10 cellular contexts compared by ENCODE assay signal in genomic region chr17:39399792-39400191, GRCh38. TPM values are rescaled to one million over a fixed set of nuclear protein-coding genes. Genes with fewer than 3 reads are reported as not detected.
DNase-seq lines count a peak whose midpoint lies in the region; ATAC-seq and TF ChIP-seq lines count a peak whose summit lies in the region.
"Had no signal": no experiment of that assay in that cellular context is flagged by ENCODE, and none has a peak within 500 bp of the region (broad histone marks: within the 10 kb centered on the region; RNA-seq: fewer than 3 reads in every experiment).

No MANE protein-coding gene starts in this region.

- CTCF ChIA-PET in activated CD8-positive, alpha-beta T cell treated with anti-CD3 and anti-CD28 coated beads, Interleukin-2, amount 10 ng/mL, durations not matched to agents 7 days and 5 days (lab: Charles Lee), result interaction anchor here (0.6 to 1.5 kb wide), 4 partner anchors 89 to 235 kb away, joined by 3 to 5 read pairs (median 4); no protein-coding TSS in a partner anchor

- no peaks in the 10 kb centered on the region for H3K9me3 ChIP-seq in hepatocyte (ENCODE audit: low read depth)

- no peak overlapping the region for H2AFZ ChIP-seq in hepatocyte

- H3K36me3 Mint-ChIP-seq in T-helper 2 cell treated with Interferon-gamma antibody and Interleukin-4, amounts not matched to agents 5 μg/mL and 100 μg/mL, for 36 hours (ENCODE audit: low read depth), result peaks cover 2% of the 10 kb centered on the region
- peaks cover 5% of the 10 kb centered on the region for H3K36me3 Mint-ChIP-seq in activated CD8-positive, alpha-beta T cell treated with anti-CD3 and anti-CD28 coated beads, Interleukin-2, amount 10 ng/mL, durations not matched to agents 7 days and 5 days (ENCODE audit: low read depth)
- peaks cover 39% of the 10 kb centered on the region for H3K36me3 Mint-ChIP-seq in stimulated activated effector memory CD8-positive, alpha-beta T cell treated with anti-CD3 and anti-CD28 coated beads, Interleukin-12 subunit alpha, Interleukin-12 subunit beta, amount 100 ng/mL, for 72 hours

- ATAC-seq in activated CD8-positive, alpha-beta T cell treated with anti-CD3 and anti-CD28 coated beads, Interleukin-2, amount 10 ng/mL, durations not matched to agents 7 days and 5 days, result no peak
- ATAC-seq in stimulated activated effector memory CD8-positive, alpha-beta T cell treated with anti-CD3 and anti-CD28 coated beads, Interleukin-12 subunit alpha, Interleukin-12 subunit beta, amount 100 ng/mL, for 72 hours, result no peak

- peak overlapping the region; percentile 90 for H3K4me3 Mint-ChIP-seq in T-helper 2 cell treated with Interferon-gamma antibody and Interleukin-4, amounts not matched to agents 5 μg/mL and 100 μg/mL, for 36 hours
- H3K4me3 Mint-ChIP-seq in activated CD8-positive, alpha-beta T cell treated with anti-CD3 and anti-CD28 coated beads, Interleukin-2, amount 10 ng/mL, durations not matched to agents 7 days and 5 days, result peak overlapping the region; percentile 95
- H3K4me3 Mint-ChIP-seq in stimulated activated effector memory CD8-positive, alpha-beta T cell treated with anti-CD3 and anti-CD28 coated beads, Interleukin-12 subunit alpha, Interleukin-12 subunit beta, amount 100 ng/mL, for 72 hours, result peak overlapping the region; percentile 93

- no peak overlapping the region for H3K27ac Mint-ChIP-seq in T-helper 2 cell treated with Interferon-gamma antibody and Interleukin-4, amounts not matched to agents 5 μg/mL and 100 μg/mL, for 36 hours
- no peak overlapping the region for H3K27ac Mint-ChIP-seq in activated CD8-positive, alpha-beta T cell treated with anti-CD3 and anti-CD28 coated beads, Interleukin-2, amount 10 ng/mL, durations not matched to agents 7 days and 5 days
- H3K27ac Mint-ChIP-seq in stimulated activated effector memory CD8-positive, alpha-beta T cell treated with anti-CD3 and anti-CD28 coated beads, Interleukin-12 subunit alpha, Interleukin-12 subunit beta, amount 100 ng/mL, for 72 hours, result peak overlapping the region; percentile 94

- POLR2A ChIA-PET in activated CD8-positive, alpha-beta T cell treated with anti-CD3 and anti-CD28 coated beads, Interleukin-2, amount 10 ng/mL, durations not matched to agents 7 days and 5 days (lab: Charles Lee), result no interaction called here

- H3K36me3 ChIP-seq in hepatocyte (replicated peaks; ENCODE audit: insufficient read depth, low read depth), result no peaks in the 10 kb centered on the region

- H3K4me1 Mint-ChIP-seq in T-helper 2 cell treated with Interferon-gamma antibody and Interleukin-4, amounts not matched to agents 5 μg/mL and 100 μg/mL, for 36 hours (ENCODE audit: low read depth), result peaks cover 17% of the 10 kb centered on the region
- peaks cover 18% of the 10 kb centered on the region for H3K4me1 Mint-ChIP-seq in activated CD8-positive, alpha-beta T cell treated with anti-CD3 and anti-CD28 coated beads, Interleukin-2, amount 10 ng/mL, durations not matched to agents 7 days and 5 days (ENCODE audit: low read depth)
- H3K4me1 Mint-ChIP-seq in stimulated activated effector memory CD8-positive, alpha-beta T cell treated with anti-CD3 and anti-CD28 coated beads, Interleukin-12 subunit alpha, Interleukin-12 subunit beta, amount 100 ng/mL, for 72 hours, result peaks cover 32% of the 10 kb centered on the region

- peaks cover 2% of the 10 kb centered on the region for H3K27me3 Mint-ChIP-seq in T-helper 2 cell treated with Interferon-gamma antibody and Interleukin-4, amounts not matched to agents 5 μg/mL and 100 μg/mL, for 36 hours (ENCODE audit: low read depth)
- H3K27me3 Mint-ChIP-seq in activated CD8-positive, alpha-beta T cell treated with anti-CD3 and anti-CD28 coated beads, Interleukin-2, amount 10 ng/mL, durations not matched to agents 7 days and 5 days (ENCODE audit: low read depth), result no peaks in the 10 kb centered on the region

- H3K4me2 ChIP-seq in hepatocyte, result peak overlapping the region; percentile 93

- no peaks in the 10 kb centered on the region for H3K27me3 ChIP-seq in hepatocyte

- no peaks in the 10 kb centered on the region for H3K9me3 Mint-ChIP-seq in T-helper 2 cell treated with Interferon-gamma antibody and Interleukin-4, amounts not matched to agents 5 μg/mL and 100 μg/mL, for 36 hours
- no peaks in the 10 kb centered on the region for H3K9me3 Mint-ChIP-seq in activated CD8-positive, alpha-beta T cell treated with anti-CD3 and anti-CD28 coated beads, Interleukin-2, amount 10 ng/mL, durations not matched to agents 7 days and 5 days (ENCODE audit: insufficient read depth)
- no peaks in the 10 kb centered on the region for H3K9me3 Mint-ChIP-seq in stimulated activated effector memory CD8-positive, alpha-beta T cell treated with anti-CD3 and anti-CD28 coated beads, Interleukin-12 subunit alpha, Interleukin-12 subunit beta, amount 100 ng/mL, for 72 hours

- 58% methylated on average over 4 of the region's 4 CpGs for WGBS in hepatocyte (ENCODE audit: low lambda C conversion rate, missing lambda C conversion rate)

- peak overlapping the region; percentile 83 for H3K4me3 ChIP-seq in hepatocyte

- DNase-seq in T-helper 2 cell treated with Interferon-gamma antibody and Interleukin-4, amounts not matched to agents 5 μg/mL and 100 μg/mL, for 36 hours (ENCODE audit: low spot score), result no peak
- DNase-seq in T-helper 2 cell (no peak), hepatocyte (ENCODE audit: low spot score) (no peak), GM19238 (ENCODE audit: insufficient read length, low spot score) (no peak), amygdala (lab: John Stamatoyannopoulos, UW) (no peak), dermis blood vessel endothelial cell (no peak)
- no peak for DNase-seq in activated CD8-positive, alpha-beta T cell treated with anti-CD3 and anti-CD28 coated beads, Interleukin-2, amount 10 ng/mL, durations not matched to agents 7 days and 5 days
- DNase-seq in stimulated activated effector memory CD8-positive, alpha-beta T cell treated with anti-CD3 and anti-CD28 coated beads, Interleukin-12 subunit alpha, Interleukin-12 subunit beta, amount 100 ng/mL, for 72 hours (ENCODE audit: low spot score in 2 of 2), result no peak
- DNase-seq: central memory CD4-positive, alpha-beta T cell; NCI-H2171 treated with DMSO at 0.1 percent for 48 hours had no signal

- no peak for TF ChIP-seq CTCF in hepatocyte (IDR thresholded peaks at IDR 0.05; ENCODE audit: poor library complexity)

- H3K9me2 ChIP-seq in hepatocyte (replicated peaks; ENCODE audit: insufficient read depth), result no peaks in the 10 kb centered on the region

- peaks cover 7% of the 10 kb centered on the region for H3K4me1 ChIP-seq in hepatocyte (ENCODE audit: insufficient read depth)

- no peak overlapping the region for H3K27ac ChIP-seq in hepatocyte

- peaks cover 34% of the 10 kb centered on the region for H4K20me1 ChIP-seq in hepatocyte (ENCODE audit: insufficient read depth, poor library complexity, severe bottlenecking)

- peaks cover 56% of the 10 kb centered on the region for H3K79me2 ChIP-seq in hepatocyte

RNA-seq across cellular contexts. Expression of gene FBXL20, which starts 1.6 kb away (rescaled TPM):
- 10 to 100 TPM; 11.2 to 11.8 TPM for total RNA-seq in activated CD8-positive, alpha-beta T cell treated with anti-CD3 and anti-CD28 coated beads, Interleukin-2, amount 10 ng/mL, durations not matched to agents 7 days and 5 days
- total RNA-seq in hepatocyte, result 11.2 and 11.6 TPM in 2 replicates
- 2.7 and 8.0 TPM in 2 replicates for polyA plus RNA-seq in hepatocyte
- 20.2 and 23.3 TPM in 2 replicates for total RNA-seq in dermis blood vessel endothelial cell

RNA-seq across cellular contexts. Expression of gene MED1, which starts 51.3 kb away (rescaled TPM):
- total RNA-seq in activated CD8-positive, alpha-beta T cell treated with anti-CD3 and anti-CD28 coated beads, Interleukin-2, amount 10 ng/mL, durations not matched to agents 7 days and 5 days, result 10 to 100 TPM; 52.8 to 53.2 TPM
- total RNA-seq in hepatocyte (22.8 and 25.0 TPM in 2 replicates), dermis blood vessel endothelial cell (18.9 and 32.2 TPM in 2 replicates)
- 7.3 and 8.7 TPM in 2 replicates for polyA plus RNA-seq in hepatocyte
